In genomic region chr1:160032165-160032827, GRCh38 we compare ENCODE assay signal across 8 cellular contexts. TPM values are rescaled to one million over a fixed set of nuclear protein-coding genes. Genes with fewer than 3 reads are reported as not detected.
DNase-seq lines count a peak whose midpoint lies in the region; ATAC-seq and TF ChIP-seq lines count a peak whose summit lies in the region.

No MANE protein-coding gene starts in this region.

- intact Hi-C loops in PC-3 (cut with micrococcal nuclease), result no loop called here
- intact Hi-C loops in uterus (cut with DNase I; ENCODE audit: low total_unique reads), result no loop called here

- peak in 1 of 3 donors; percentile 17 for DNase-seq in CD4-positive, CD25-positive, alpha-beta regulatory T cell
- DNase-seq in PC-3, result peak; percentile 42
- DNase-seq in coronary artery (ENCODE audit: low spot score), result no peak
- DNase-seq in uterus, result no peak
- DNase-seq in MV-4-11 (lab: John Stamatoyannopoulos, UW), result no peak

- no peaks in the 10 kb centered on the region for H4K20me1 ChIP-seq in PC-3 (ENCODE audit: low read length)

- peaks cover 33% of the 10 kb centered on the region for H3K79me2 ChIP-seq in PC-3 (ENCODE audit: low read length)

- no peaks in the 10 kb centered on the region for H3K36me3 ChIP-seq in CD4-positive, CD25-positive, alpha-beta regulatory T cell (ENCODE audit: control insufficient read depth, insufficient read depth, low read length)
- no peaks in the 10 kb centered on the region for H3K36me3 ChIP-seq in PC-3 (ENCODE audit: low read depth, low read length)
- no peaks in the 10 kb centered on the region for H3K36me3 ChIP-seq in mesodermal cell (ENCODE audit: control insufficient read depth, insufficient read depth, low read length)
- H3K36me3 ChIP-seq in uterus, result no peaks in the 10 kb centered on the region

- no peak for TF ChIP-seq POLR2A in uterus (IDR thresholded peaks at IDR 0.05)

- H2AFZ ChIP-seq in PC-3 (ENCODE audit: low read length), result peak overlapping the region; percentile 94

- H3K9me3 ChIP-seq in CD4-positive, CD25-positive, alpha-beta regulatory T cell (ENCODE audit: control insufficient read depth in 2 of 2, low read length in 2 of 2), result no peaks in the 10 kb centered on the region
- H3K9me3 ChIP-seq in PC-3 (ENCODE audit: low read length) (no peaks in the 10 kb centered on the region), mesodermal cell (ENCODE audit: control insufficient read depth, low read length) (no peaks in the 10 kb centered on the region), uterus (no peaks in the 10 kb centered on the region)

- WGBS in mesodermal cell (ENCODE audit: insufficient coverage in 2 of 2), 2 experiments, result 19 to 32% methylated on average over 7 to 8 of the region's 18 CpGs

- H3K9me2 ChIP-seq in PC-3 (replicated peaks; ENCODE audit: low read length), result no peaks in the 10 kb centered on the region

- H3K4me1 Mint-ChIP-seq in CD4-positive, CD25-positive, alpha-beta regulatory T cell, result peaks cover 24 to 45% (median 38%) of the 10 kb centered on the region in 4 donors

- no TSS peak for BruUV-seq in PC-3 (replicated peaks; lab: Mats Ljungman, UMichigan)

- TF ChIP-seq CTCF in PC-3 (conservative IDR thresholded peaks at IDR 0.05; ENCODE audit: low read depth, low read length) (no peak), coronary artery (IDR thresholded peaks at IDR 0.05) (no peak), uterus (IDR thresholded peaks at IDR 0.05) (no peak)

- POLR2A ChIA-PET in PC-3 (lab: Charles Lee; ENCODE audit: unreplicated experiment), result interaction anchor here (0.6 kb wide), 1 partner anchor 333 kb away, joined by 3 read pairs; no protein-coding TSS in a partner anchor

- H3K4me3 ChIP-seq in CD4-positive, CD25-positive, alpha-beta regulatory T cell (ENCODE audit: low read depth, low read length), result peak overlapping the region; percentile 81
- H3K4me3 ChIP-seq in PC-3 (ENCODE audit: low read length) (peak overlapping the region; percentile 80), coronary artery (peak overlapping the region; percentile 98), mesodermal cell (ENCODE audit: extremely low read depth, insufficient read depth, low read length, poor library complexity, severe bottlenecking) (peak overlapping the region; percentile 77), uterus (peak overlapping the region; percentile 64 to 83)

- H3K4me2 ChIP-seq in PC-3 (ENCODE audit: low read length), result peak overlapping the region; percentile 94

- peaks cover 29% of the 10 kb centered on the region for H3K4me1 ChIP-seq in CD4-positive, CD25-positive, alpha-beta regulatory T cell (ENCODE audit: control insufficient read depth, insufficient read depth, low read length, poor library complexity, severe bottlenecking)
- H3K4me1 ChIP-seq in PC-3 (ENCODE audit: insufficient read depth, low read length) (peaks cover 26% of the 10 kb centered on the region), mesodermal cell (ENCODE audit: control insufficient read depth, insufficient read depth, low read length, poor library complexity, severe bottlenecking) (peaks cover 8% of the 10 kb centered on the region), uterus (peaks cover 0 to 6% of the 10 kb centered on the region in 2 donors)

- H3K27ac ChIP-seq in CD4-positive, CD25-positive, alpha-beta regulatory T cell (ENCODE audit: insufficient read depth, low read length, poor library complexity, severe bottlenecking), result peak overlapping the region; percentile 69
- H3K27ac ChIP-seq in PC-3 (ENCODE audit: low read length) (no peak overlapping the region), coronary artery (peak overlapping the region; percentile 11 to 77), mesodermal cell (ENCODE audit: low read depth, low read length, severe bottlenecking) (no peak overlapping the region), uterus (peak overlapping the region; percentile 74 to 76)

- H3K27me3 Mint-ChIP-seq in CD4-positive, CD25-positive, alpha-beta regulatory T cell, result no peaks in the 10 kb centered on the region

- H3K27me3 ChIP-seq in CD4-positive, CD25-positive, alpha-beta regulatory T cell (ENCODE audit: control insufficient read depth, insufficient read depth, low read length), result no peaks in the 10 kb centered on the region
- H3K27me3 ChIP-seq in PC-3 (ENCODE audit: low read length) (no peaks in the 10 kb centered on the region), uterus (no peaks in the 10 kb centered on the region)

- H3F3A ChIP-seq in PC-3 (ENCODE audit: low read length, unreplicated experiment), result no peaks in the 10 kb centered on the region

- ATAC-seq in CD4-positive, CD25-positive, alpha-beta regulatory T cell (ENCODE audit: low read depth in 2 of 2), result peak in 1 of 2 donors; percentile 1
- ATAC-seq in GM21447 (IDR thresholded peaks at IDR 0.05; ENCODE audit: unreplicated experiment) (peak; percentile 25), PC-3 (peak; percentile 48), GM19395 (IDR thresholded peaks at IDR 0.05; ENCODE audit: unreplicated experiment) (no peak)

- H3K9me3 Mint-ChIP-seq in CD4-positive, CD25-positive, alpha-beta regulatory T cell, result peaks cover 0 to 3% (median 0%) of the 10 kb centered on the region in 7 donors

- peak overlapping the region; percentile 89 to 97 (median 97) for H3K27ac Mint-ChIP-seq in CD4-positive, CD25-positive, alpha-beta regulatory T cell

- H3K4me3 Mint-ChIP-seq in CD4-positive, CD25-positive, alpha-beta regulatory T cell, result peak overlapping the region; percentile 96 to 98 (median 97)

- peaks cover 1% of the 10 kb centered on the region for H3K36me3 Mint-ChIP-seq in CD4-positive, CD25-positive, alpha-beta regulatory T cell

- CTCF ChIA-PET in PC-3 (lab: Charles Lee), result no interaction called here

- peak overlapping the region; percentile 64 for H3K9ac ChIP-seq in PC-3 (ENCODE audit: low read length)

RNA-seq across cellular contexts. Expression of gene PIGM, which starts 0.5 kb away (rescaled TPM):
- total RNA-seq in CD4-positive, CD25-positive, alpha-beta regulatory T cell, result 3.6 TPM
- polyA plus RNA-seq in CD4-positive, CD25-positive, alpha-beta regulatory T cell, result 1 to 10 TPM; 4.3 to 5.5 (median 4.7) TPM
- 6.7 and 6.9 TPM in 2 replicates for total RNA-seq in PC-3 (2014; rRNA removed)
- polyA plus RNA-seq in mesodermal cell (2013, experiment 1 of 2), result 2.6 TPM
- polyA plus RNA-seq in mesodermal cell (2013, experiment 2 of 2), result 2.7 TPM
- total RNA-seq in uterus, result 1 to 10 TPM; 1.8 to 9.4 (median 7.5) TPM

RNA-seq across cellular contexts. Expression of gene KCNJ10, which starts 37.7 kb away (rescaled TPM):
- total RNA-seq in CD4-positive, CD25-positive, alpha-beta regulatory T cell, result not detected
- not detected for polyA plus RNA-seq in CD4-positive, CD25-positive, alpha-beta regulatory T cell
- total RNA-seq in PC-3 (2014; rRNA removed), result 0.15 TPM in 1 of 2 replicates, not detected in the other
- 0.29 TPM for polyA plus RNA-seq in mesodermal cell (2013, experiment 1 of 2)
- 0.10 TPM for polyA plus RNA-seq in mesodermal cell (2013, experiment 2 of 2)
- under 1 TPM in 1 of 4 donors, not detected in 3; 0.58 TPM for total RNA-seq in uterus

RNA-seq across cellular contexts. Expression of gene KCNJ9, which starts 49.0 kb away (rescaled TPM):
- total RNA-seq in CD4-positive, CD25-positive, alpha-beta regulatory T cell, result not detected
- under 1 TPM in 2 of 4 donors, not detected in 2; 0.05 to 0.25 TPM for polyA plus RNA-seq in CD4-positive, CD25-positive, alpha-beta regulatory T cell
- total RNA-seq in PC-3 (2014; rRNA removed) (not detected in 2 replicates), uterus (under 1 TPM in 1 of 4 donors, not detected in 3; 0.28 TPM)
- polyA plus RNA-seq in mesodermal cell (2013, experiment 1 of 2), result 0.11 TPM
- polyA plus RNA-seq in mesodermal cell (2013, experiment 2 of 2), result not detected

Comparison
In these comparisons a context has a peak if more than half of its experiments do, and no peak if none do; other contexts are left out.
1. H3K27ac ChIP-seq: peak in CD4-positive, CD25-positive, alpha-beta regulatory T cell (single experiment), coronary artery (2 of 2) and uterus (2 of 2); none in PC-3 (single experiment) and mesodermal cell (single experiment).
2. Peak in every context shown above with its lines, with median percentiles within 50 percentile points of each other: H3K4me3 ChIP-seq.